ENCODE assay signal across 29 cellular contexts in the genomic region with DNA sequence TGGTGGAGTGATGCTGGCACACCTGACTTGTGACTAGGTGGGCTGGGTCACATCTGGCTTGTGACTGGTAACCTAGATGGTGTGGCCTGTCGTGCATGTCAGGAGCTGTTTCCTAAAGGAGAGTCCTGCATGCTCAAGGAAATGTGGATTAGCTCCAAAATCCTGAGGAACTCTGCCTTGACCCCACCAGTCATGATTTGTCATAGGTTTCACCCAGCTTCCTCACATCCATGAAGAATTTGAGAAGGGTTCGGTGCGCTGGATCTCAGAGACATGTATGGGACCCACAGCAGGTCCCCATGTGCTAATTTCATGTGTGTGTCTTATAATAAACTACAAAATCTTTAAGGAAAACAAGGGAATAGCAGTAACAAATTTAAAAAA.
DNase-seq lines count a peak whose midpoint lies in the region; ATAC-seq and TF ChIP-seq lines count a peak whose summit lies in the region.
"Had no signal": no experiment of that assay in that cellular context is flagged by ENCODE, and none has a peak within 500 bp of the region (broad histone marks: within the 10 kb centered on the region; RNA-seq: fewer than 3 reads in every experiment).

No MANE protein-coding gene starts in this region.

- H3K27ac ChIP-seq in adrenal gland (peak overlapping the region in 3 of 5 donors; percentile 18 to 58 (median 49)), vagina (peak overlapping the region; percentile 29)
- H3K27ac ChIP-seq: pancreas, SJCRH30 had no signal

- H3K36me3 Mint-ChIP-seq in HFFc6 (ENCODE audit: low read depth) (peaks cover 29% of the 10 kb centered on the region), nephron (ENCODE audit: low read depth) (peaks cover 14% of the 10 kb centered on the region)
- H3K36me3 Mint-ChIP-seq: CD14-positive monocyte, IgD-negative memory B cell had no signal

- TF ChIP-seq CTCF in HFFc6 (IDR thresholded peaks at IDR 0.05) (no peak), adrenal gland (IDR thresholded peaks at IDR 0.05) (no peak), nephron (IDR thresholded peaks at IDR 0.05; ENCODE audit: unreplicated experiment in 3 of 3) (no peak), vagina (IDR thresholded peaks at IDR 0.05) (no peak)

- intact Hi-C loops in adrenal gland (cut with DNase I) (no loop called here), vagina (cut with DNase I) (no loop called here)

- peak overlapping the region; percentile 44; the same call in 1 of the 2 replicates for H3K4me3 Mint-ChIP-seq in HFFc6
- H3K4me3 Mint-ChIP-seq in nephron: no peak overlapping the region
- H3K4me3 Mint-ChIP-seq: activated naive CD8-positive, alpha-beta T cell; H9; IgD-negative memory B cell had no signal

- H3K27me3 Mint-ChIP-seq in HFFc6 (ENCODE audit: insufficient read depth) (peaks cover 2% of the 10 kb centered on the region; the same call in 1 of the 2 replicates), nephron (ENCODE audit: low read depth) (no peaks in the 10 kb centered on the region)

- H3K9me3 Mint-ChIP-seq in HFFc6: peaks cover 24% of the 10 kb centered on the region
- peaks cover 24% of the 10 kb centered on the region for H3K9me3 Mint-ChIP-seq in nephron

- H3K4me1 ChIP-seq in adrenal gland (replicated peaks in 1 of 2): peaks cover 5 to 21% of the 10 kb centered on the region in 2 donors
- H3K4me1 ChIP-seq in vagina: no peaks in the 10 kb centered on the region
- H3K4me1 ChIP-seq: Caco-2, pancreas had no signal

- WGBS in adrenal gland, 4 donors: 47 to 66% (median 65%) methylated on average over 2 to 3 of the region's 3 CpGs

- H3K27ac Mint-ChIP-seq in HFFc6: peak overlapping the region; percentile 83
- H3K27ac Mint-ChIP-seq in nephron: peak overlapping the region; percentile 19 to 88 (median 78)
- H3K27ac Mint-ChIP-seq: activated naive CD8-positive, alpha-beta T cell; activated T-helper 2 cell treated with anti-CD3 and anti-CD28 coated beads, Interferon-gamma antibody, Interleukin-2, Interleukin-4, amounts not matched to agents 10 μg/mL and 5 μg/mL and 100 μg/mL, durations not matched to agents 14 hours and 24 hours and 36 hours; H9; IgD-negative memory B cell had no signal

- H3K9me3 ChIP-seq in adrenal gland (replicated peaks in 1 of 3): no peaks in the 10 kb centered on the region
- H3K9me3 ChIP-seq in vagina: no peaks in the 10 kb centered on the region
- H3K9me3 ChIP-seq: Caco-2, pancreas had no signal

- ATAC-seq in GM21390 (IDR thresholded peaks at IDR 0.05; ENCODE audit: unreplicated experiment): no peak
- ATAC-seq: pancreas; stimulated activated naive CD8-positive, alpha-beta T cell treated with anti-CD3 and anti-CD28 coated beads, Interleukin-15, Interleukin-2, amounts not matched to agents 100 U/mL and 50 U/mL, for 24 hours had no signal

- H3K4me1 Mint-ChIP-seq in HFFc6 (ENCODE audit: low read depth) (peaks cover 75% of the 10 kb centered on the region), nephron (peaks cover 44% of the 10 kb centered on the region)
- H3K4me1 Mint-ChIP-seq: H9, IgD-negative memory B cell had no signal

- DNase-seq in HFFc6 (no peak), adrenal gland (no peak), vagina (ENCODE audit: extremely low spot score in 2 of 2) (no peak), HuH-7.5 (ENCODE audit: low spot score) (no peak), NCI-H1436 (lab: John Stamatoyannopoulos, UW) (no peak)
- DNase-seq: activated CD4-positive, alpha-beta T cell treated with anti-CD3 and anti-CD28 coated beads for 48 hours; activated CD8-positive, alpha-beta memory T cell treated with anti-CD3 and anti-CD28 coated beads for 24 hours; activated T-cell treated with anti-CD3 and anti-CD28 coated beads for 4 hours; aorta; Caco-2; central memory CD4-positive, alpha-beta T cell; erythroblast; GF-D8; H9; NCI-H1048; NCI-H1694; NCI-H446 treated with DMSO at 0.1 percent for 48 hours; NCI-H774; pancreas; SJCRH30; stimulated activated CD4-positive, alpha-beta T cell treated with anti-CD3 and anti-CD28 coated beads, Interleukin-1b, Interleukin-23, amount 100 ng/mL, for 48 hours; stimulated activated naive CD8-positive, alpha-beta T cell treated with anti-CD3 and anti-CD28 coated beads, Interleukin-15, Interleukin-2, amounts not matched to agents 100 U/mL and 50 U/mL, for 24 hours; SW 1271 had no signal

- TF ChIP-seq POLR2A in adrenal gland (IDR thresholded peaks at IDR 0.05): no peak
- TF ChIP-seq POLR2A in vagina (IDR thresholded peaks at IDR 0.05): no peak

- H3K36me3 ChIP-seq in adrenal gland (replicated peaks in 1 of 2) (no peaks in the 10 kb centered on the region), vagina (no peaks in the 10 kb centered on the region)
- H3K36me3 ChIP-seq: pancreas, SJCRH30 had no signal

- H3K4me3 ChIP-seq in adrenal gland (no peak overlapping the region), vagina (no peak overlapping the region)
- H3K4me3 ChIP-seq: pancreas, SJCRH30 had no signal

- H3K27me3 ChIP-seq in adrenal gland: no peaks in the 10 kb centered on the region
- H3K27me3 ChIP-seq in vagina: no peaks in the 10 kb centered on the region
- H3K27me3 ChIP-seq: pancreas, SJCRH30 had no signal
